Comparison of ENCODE assay signal across 32 cellular contexts in the genomic region with DNA sequence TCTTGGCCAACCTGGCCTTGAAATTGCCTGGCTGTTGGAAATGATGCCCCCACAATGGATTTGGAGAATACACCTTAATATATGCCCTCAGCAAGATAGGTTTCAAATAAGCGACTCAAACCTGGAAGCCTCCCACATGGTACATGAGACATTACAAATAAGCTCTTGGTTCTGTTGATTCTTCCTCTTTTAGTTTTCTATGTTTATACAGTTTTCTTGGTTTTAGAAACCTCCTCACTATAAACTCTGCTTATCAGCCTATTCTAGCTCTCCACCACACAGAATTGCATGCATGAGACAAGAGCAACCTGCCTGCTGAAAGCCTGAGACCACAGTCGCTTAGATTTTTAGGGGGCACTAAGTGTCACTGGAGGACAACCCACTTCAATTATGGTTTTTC.
"Had no signal": no experiment of that assay in that cellular context is flagged by ENCODE, and none has a peak within 500 bp of the region (broad histone marks: within the 10 kb centered on the region; RNA-seq: fewer than 3 reads in every experiment).

No MANE protein-coding gene starts in this region.

- H3K27me3 ChIP-seq: foreskin keratinocyte, left lung, neutrophil, pancreas, right lobe of liver, stomach, thyroid gland, vagina had no signal

- H3K27ac Mint-ChIP-seq: dendritic cell treated with granulocyte-macrophage colony-stimulating factor and Interleukin-4, amounts not matched to agents 40 ng/mL and 50 ng/mL, for 4 days; endodermal cell; mesothelial cell of epicardium; naive B cell had no signal

- H3K4me3 ChIP-seq: heart right ventricle, left lung, mucosa of descending colon, pancreas, right lobe of liver, stomach, thyroid gland, vagina had no signal

- FAIRE-seq: islet of Langerhans, pancreas, small intestine had no signal

- H3K27ac ChIP-seq: epithelial cell of prostate, foreskin keratinocyte, heart right ventricle, left lung, neutrophil, pancreas, right lobe of liver, stomach, thyroid gland, vagina had no signal

- H3K36me3 Mint-ChIP-seq: mesothelial cell of epicardium; naive B cell; natural killer cell treated with Interleukin-12 subunit alpha and Interleukin-12 subunit beta and Interleukin-15 and Interleukin-18, amount 100 ng/mL, for 72 hours had no signal

- H3K36me3 ChIP-seq: heart right ventricle, left lung, neutrophil, pancreas, right lobe of liver, stomach, thyroid gland, vagina had no signal

- H3K4me1 ChIP-seq: left lung, pancreas, right lobe of liver, stomach, thyroid gland, vagina had no signal

- ATAC-seq: esophagus mucosa; foreskin keratinocyte; heart right ventricle; left cardiac atrium; left lung; mucosa of descending colon; natural killer cell treated with Interleukin-12 subunit alpha and Interleukin-12 subunit beta and Interleukin-15 and Interleukin-18, amount 100 ng/mL, for 72 hours; pancreas; right lobe of liver had no signal

- H3K9me3 ChIP-seq: heart right ventricle, left lung, mucosa of descending colon, neutrophil, pancreas, right lobe of liver, stomach, thyroid gland, vagina had no signal

- DNase-seq: effector CD8-positive, alpha-beta T cell; endodermal cell; foreskin keratinocyte; glutamatergic neuron; heart right ventricle; hippocampal formation; left cardiac atrium; left lung; mesenchymal stem cell; mucosa of descending colon; naive B cell; pancreas; retina; right lobe of liver; small intestine; stimulated activated CD4-positive, alpha-beta T cell treated with anti-CD3 and anti-CD28 coated beads, Interleukin-12 subunit alpha, Interleukin-12 subunit beta, amount 100 ng/mL, for 4 hours; stimulated activated CD4-positive, alpha-beta T cell treated with anti-CD3 and anti-CD28 coated beads, Interleukin-1b, Interleukin-23, amount 100 ng/mL, for 48 hours; stimulated activated CD4-positive, alpha-beta T cell treated with anti-CD3 and anti-CD28 coated beads, Interleukin-4, amount 100 ng/mL, for 1 hour; stimulated activated CD8-positive, alpha-beta memory T cell treated with anti-CD3 and anti-CD28 coated beads, Interleukin-4, amount 100 ng/mL, for 48 hours; stimulated activated naive CD4-positive, alpha-beta T cell treated with Interleukin-2 at 50 U/mL for 16 hours; stomach; thyroid gland; trophoblast cell had no signal

- H3K9me3 Mint-ChIP-seq: dendritic cell treated with granulocyte-macrophage colony-stimulating factor and Interleukin-4, amounts not matched to agents 40 ng/mL and 50 ng/mL, for 4 days; endodermal cell; mesothelial cell of epicardium; naive B cell; natural killer cell treated with Interleukin-12 subunit alpha and Interleukin-12 subunit beta and Interleukin-15 and Interleukin-18, amount 100 ng/mL, for 72 hours had no signal

- H3K4me1 Mint-ChIP-seq: naive B cell had no signal

- H3K4me3 Mint-ChIP-seq: dendritic cell treated with granulocyte-macrophage colony-stimulating factor and Interleukin-4, amounts not matched to agents 40 ng/mL and 50 ng/mL, for 4 days; endodermal cell; mesothelial cell of epicardium; naive B cell; natural killer cell treated with Interleukin-12 subunit alpha and Interleukin-12 subunit beta and Interleukin-15 and Interleukin-18, amount 100 ng/mL, for 72 hours; neural crest cell had no signal
